In the genomic region with DNA sequence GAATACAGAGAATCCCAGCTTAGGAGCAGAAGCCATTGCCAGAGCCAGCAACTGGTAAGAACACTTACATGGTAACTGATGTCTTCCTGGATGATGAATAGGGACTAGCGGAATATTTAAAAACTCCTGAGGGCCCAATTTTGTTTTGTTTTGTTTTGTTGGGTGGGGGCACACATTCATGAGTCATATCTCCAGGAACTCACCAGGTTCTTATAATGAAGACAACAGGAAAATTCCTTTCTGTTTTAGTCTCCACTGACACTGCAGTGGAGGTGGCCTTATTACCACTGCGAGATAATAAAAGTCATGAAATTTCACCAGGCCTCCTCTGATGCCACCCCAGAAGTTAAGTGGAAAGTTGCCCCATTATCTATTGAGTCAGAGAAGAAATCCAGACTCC, we compare ENCODE assay signal across 2 cellular contexts.
A peak's percentile ranks its signal among the peaks of the same experiment; 100 is the strongest.
TF ChIP-seq lines count a peak whose summit lies in the region.

No MANE protein-coding gene starts in this region.

TF ChIP-seq in SK-N-SH, 30 proteins besides CTCF, POLR2A, EP300 and RAD21 (continued from another document):
- TF ChIP-seq FOSL2 (IDR thresholded peaks at IDR 0.05; ENCODE audit: borderline replicate concordance, low read depth): 0 out of 2 replicates have a peak, but pooled peaks have one; percentile 7
TF ChIP-seq in SK-N-SH: peak in this region for 1.

TF ChIP-seq in SK-N-SH treated with all-trans-retinoic acid at 6 μM for 48 hours, 23 proteins besides CTCF, POLR2A, EP300 and RAD21 (continued from another document):
- TF ChIP-seq, protein P1, sequence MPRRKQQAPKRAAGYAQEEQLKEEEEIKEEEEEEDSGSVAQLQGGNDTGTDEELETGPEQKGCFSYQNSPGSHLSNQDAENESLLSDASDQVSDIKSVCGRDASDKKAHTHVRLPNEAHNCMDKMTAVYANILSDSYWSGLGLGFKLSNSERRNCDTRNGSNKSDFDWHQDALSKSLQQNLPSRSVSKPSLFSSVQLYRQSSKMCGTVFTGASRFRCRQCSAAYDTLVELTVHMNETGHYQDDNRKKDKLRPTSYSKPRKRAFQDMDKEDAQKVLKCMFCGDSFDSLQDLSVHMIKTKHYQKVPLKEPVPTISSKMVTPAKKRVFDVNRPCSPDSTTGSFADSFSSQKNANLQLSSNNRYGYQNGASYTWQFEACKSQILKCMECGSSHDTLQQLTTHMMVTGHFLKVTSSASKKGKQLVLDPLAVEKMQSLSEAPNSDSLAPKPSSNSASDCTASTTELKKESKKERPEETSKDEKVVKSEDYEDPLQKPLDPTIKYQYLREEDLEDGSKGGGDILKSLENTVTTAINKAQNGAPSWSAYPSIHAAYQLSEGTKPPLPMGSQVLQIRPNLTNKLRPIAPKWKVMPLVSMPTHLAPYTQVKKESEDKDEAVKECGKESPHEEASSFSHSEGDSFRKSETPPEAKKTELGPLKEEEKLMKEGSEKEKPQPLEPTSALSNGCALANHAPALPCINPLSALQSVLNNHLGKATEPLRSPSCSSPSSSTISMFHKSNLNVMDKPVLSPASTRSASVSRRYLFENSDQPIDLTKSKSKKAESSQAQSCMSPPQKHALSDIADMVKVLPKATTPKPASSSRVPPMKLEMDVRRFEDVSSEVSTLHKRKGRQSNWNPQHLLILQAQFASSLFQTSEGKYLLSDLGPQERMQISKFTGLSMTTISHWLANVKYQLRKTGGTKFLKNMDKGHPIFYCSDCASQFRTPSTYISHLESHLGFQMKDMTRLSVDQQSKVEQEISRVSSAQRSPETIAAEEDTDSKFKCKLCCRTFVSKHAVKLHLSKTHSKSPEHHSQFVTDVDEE (CRISPR knock-in tag; IDR thresholded peaks at IDR 0.05): no peak
- TF ChIP-seq ZC3H10 (CRISPR knock-in tag; IDR thresholded peaks at IDR 0.05): no peak
- TF ChIP-seq ZNF70 (CRISPR knock-in tag; IDR thresholded peaks at IDR 0.05): no peak
- TF ChIP-seq ZNF8 (CRISPR knock-in tag; IDR thresholded peaks at IDR 0.05): no peak
- TF ChIP-seq GLIS3 (CRISPR knock-in tag; IDR thresholded peaks at IDR 0.05): no peak
- TF ChIP-seq TCF4 (CRISPR knock-in tag; IDR thresholded peaks at IDR 0.05; ENCODE audit: borderline replicate concordance): no peak
TF ChIP-seq in SK-N-SH treated with all-trans-retinoic acid at 6 μM for 48 hours: peak in this region for 0.
